1 cellular context compared by ENCODE assay signal in the genomic region with DNA sequence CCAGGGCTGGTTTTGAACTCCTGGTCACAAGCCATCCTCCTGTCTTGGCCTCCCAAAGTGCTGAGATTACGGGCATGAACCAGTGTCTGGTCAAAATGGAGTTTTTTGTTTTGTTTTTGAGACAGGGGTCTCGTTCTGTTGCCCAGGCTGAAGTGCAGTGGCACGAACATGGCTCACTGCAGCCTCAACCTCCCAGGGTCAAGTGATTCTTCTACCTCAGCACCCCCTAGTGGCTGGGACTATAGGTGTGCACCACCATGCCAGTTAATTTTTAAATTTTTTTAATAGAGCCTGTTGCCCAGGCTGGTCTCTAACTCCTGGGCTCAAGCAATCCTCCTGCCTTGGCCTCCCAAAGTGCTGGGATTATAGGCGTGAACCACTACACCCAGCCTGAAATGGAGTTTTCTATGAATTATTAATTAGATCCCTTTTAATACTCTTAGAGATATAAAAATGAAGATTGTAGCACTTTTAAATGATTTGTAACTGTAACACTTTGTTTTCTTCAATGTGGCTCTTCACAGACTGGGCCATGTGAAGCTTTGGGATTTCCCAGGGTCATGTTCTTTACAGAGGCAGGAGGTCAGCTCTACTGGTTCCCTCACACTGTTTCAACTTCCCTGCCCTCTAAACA.
TF ChIP-seq lines count a peak whose summit lies in the region.

No MANE protein-coding gene starts in this region.

TF ChIP-seq in SK-N-SH, 30 proteins besides CTCF, POLR2A, EP300 and RAD21:
- TF ChIP-seq, protein P1, sequence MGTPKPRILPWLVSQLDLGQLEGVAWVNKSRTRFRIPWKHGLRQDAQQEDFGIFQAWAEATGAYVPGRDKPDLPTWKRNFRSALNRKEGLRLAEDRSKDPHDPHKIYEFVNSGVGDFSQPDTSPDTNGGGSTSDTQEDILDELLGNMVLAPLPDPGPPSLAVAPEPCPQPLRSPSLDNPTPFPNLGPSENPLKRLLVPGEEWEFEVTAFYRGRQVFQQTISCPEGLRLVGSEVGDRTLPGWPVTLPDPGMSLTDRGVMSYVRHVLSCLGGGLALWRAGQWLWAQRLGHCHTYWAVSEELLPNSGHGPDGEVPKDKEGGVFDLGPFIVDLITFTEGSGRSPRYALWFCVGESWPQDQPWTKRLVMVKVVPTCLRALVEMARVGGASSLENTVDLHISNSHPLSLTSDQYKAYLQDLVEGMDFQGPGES (IDR thresholded peaks at IDR 0.05; ENCODE audit: low read depth, low read length): no peak
- peak; percentile 41 for TF ChIP-seq SMC3 (IDR thresholded peaks at IDR 0.05; ENCODE audit: low read depth, low read length)
TF ChIP-seq in SK-N-SH: peak in this region for 1.
